8 cellular contexts compared by ENCODE assay signal in genomic region chr9:5626727-5627634, GRCh38. TPM values are rescaled to one million over a fixed set of nuclear protein-coding genes. Genes with fewer than 3 reads are reported as not detected.
DNase-seq lines count a peak whose midpoint lies in the region; ATAC-seq and TF ChIP-seq lines count a peak whose summit lies in the region.

No MANE protein-coding gene starts in this region.

- POLR2A ChIA-PET in HEK293T (lab: Yijun Ruan, JAX) = no interaction called here

- BruUV-seq in mammary epithelial cell (replicated peaks; lab: Mats Ljungman, UMichigan) = no TSS peak

- H3K27ac ChIP-seq in mammary epithelial cell (ENCODE audit: insufficient read depth, low read depth, low read length) (peak overlapping the region; percentile 31), liver (ENCODE audit: low read depth in 1 of 2, low read length in 2 of 2) (peak overlapping the region; percentile 20 to 95)

- H3K4me1 ChIP-seq in mammary epithelial cell (ENCODE audit: insufficient read depth, low read length) (peaks cover 18% of the 10 kb centered on the region), liver (ENCODE audit: control insufficient read depth in 4 of 4, insufficient read depth in 4 of 4, low read length in 3 of 4) (peaks cover 0 to 24% (median 14%) of the 10 kb centered on the region in 4 donors)

- 44% methylated on average over 5 of the region's 5 CpGs for WGBS in mammary epithelial cell (ENCODE audit: low coverage, missing lambda C conversion rate)
- 70% methylated on average over 5 of the region's 5 CpGs for WGBS in liver

- H3K27me3 ChIP-seq in mammary epithelial cell (ENCODE audit: insufficient read depth, low read length) = no peaks in the 10 kb centered on the region
- H3K27me3 ChIP-seq in liver (ENCODE audit: control insufficient read depth in 4 of 4, insufficient read depth in 4 of 4, low read length in 3 of 4) = no peaks in the 10 kb centered on the region

- H3K36me3 Mint-ChIP-seq in stimulated activated naive B cell treated with anti-CD40 and anti-IgM and Interleukin-4, amounts not matched to agents 10 μg/mL and 1 μg/mL and 100 μg/mL, for 72 hours = peaks cover 5 to 21% of the 10 kb centered on the region in 2 donors

- TF ChIP-seq CTCF in mammary epithelial cell (conservative IDR thresholded peaks at IDR 0.05 in 1 of 2, IDR thresholded peaks at IDR 0.05 in 1 of 2; ENCODE audit: extremely low read depth in 1 of 2, insufficient read depth in 1 of 2, low read depth in 1 of 2, low read length in 2 of 2) (no peak), liver (IDR thresholded peaks at IDR 0.05; ENCODE audit: low read depth, low read length, missing input control) (no peak)

- H3K36me3 ChIP-seq in mammary epithelial cell (ENCODE audit: insufficient read depth, low read length) = no peaks in the 10 kb centered on the region
- H3K36me3 ChIP-seq in liver (ENCODE audit: control insufficient read depth in 4 of 4, insufficient read depth in 3 of 4, low read depth in 1 of 4, low read length in 3 of 4) = no peaks in the 10 kb centered on the region

- CTCF ChIA-PET in mammary epithelial cell (lab: Charles Lee; ENCODE audit: low non-redundant PET) (no interaction called here), HEK293T (lab: Yijun Ruan, JAX) (no interaction called here)

- peak overlapping the region; percentile 88 to 94 for H3K4me3 Mint-ChIP-seq in stimulated activated naive B cell treated with anti-CD40 and anti-IgM and Interleukin-4, amounts not matched to agents 10 μg/mL and 1 μg/mL and 100 μg/mL, for 72 hours

- peaks cover 77% of the 10 kb centered on the region for H3K79me2 ChIP-seq in mammary epithelial cell (ENCODE audit: insufficient read depth, low read length)

- peak overlapping the region; percentile 49 for H3K9ac ChIP-seq in mammary epithelial cell (ENCODE audit: insufficient read depth, low read length)
- no peak overlapping the region for H3K9ac ChIP-seq in liver (ENCODE audit: low read depth in 1 of 2, low read length in 2 of 2)

- no peaks in the 10 kb centered on the region for H4K20me1 ChIP-seq in mammary epithelial cell (ENCODE audit: insufficient read depth, low read length)

- dilution Hi-C loops in mammary epithelial cell (cut with HindIII; ENCODE audit: low sequenced_read_pairs) = no loop called here

- in situ Hi-C loops in mammary epithelial cell (cut with MboI; ENCODE audit: low sequenced_read_pairs in 2 of 2) = no loop called here

- DNase-seq in EL = peak; percentile 70
- peak; percentile 33 for DNase-seq in T follicular helper cell (ENCODE audit: low read depth)
- DNase-seq in mammary epithelial cell = peak; percentile 64
- DNase-seq in stimulated activated naive B cell treated with anti-CD40 and anti-IgM and Interleukin-4, amounts not matched to agents 10 μg/mL and 1 μg/mL and 100 μg/mL, for 72 hours = peak; percentile 36
- no peak for DNase-seq in HEK293T (ENCODE audit: extremely low spot score)

- H2AFZ ChIP-seq in mammary epithelial cell (ENCODE audit: low read depth, low read length) = peak overlapping the region; percentile 46

- ATAC-seq in GM21360 (IDR thresholded peaks at IDR 0.05; ENCODE audit: unreplicated experiment) (peak; percentile 52), HG03575 (IDR thresholded peaks at IDR 0.05; ENCODE audit: extremely low read depth, insufficient number of reproducible peaks, low FRiP score, unreplicated experiment) (peak; percentile 62)
- peak; percentile 53 to 60 for ATAC-seq in stimulated activated naive B cell treated with anti-CD40 and anti-IgM and Interleukin-4, amounts not matched to agents 10 μg/mL and 1 μg/mL and 100 μg/mL, for 72 hours (replicated peaks)

- H3K4me2 ChIP-seq in mammary epithelial cell (ENCODE audit: insufficient read depth, low read depth, low read length) = peak overlapping the region; percentile 83

- no peaks in the 10 kb centered on the region for H3K27me3 Mint-ChIP-seq in stimulated activated naive B cell treated with anti-CD40 and anti-IgM and Interleukin-4, amounts not matched to agents 10 μg/mL and 1 μg/mL and 100 μg/mL, for 72 hours

- H3K27ac Mint-ChIP-seq in stimulated activated naive B cell treated with anti-CD40 and anti-IgM and Interleukin-4, amounts not matched to agents 10 μg/mL and 1 μg/mL and 100 μg/mL, for 72 hours = peak overlapping the region; percentile 97

- no peaks in the 10 kb centered on the region for H3K9me3 Mint-ChIP-seq in stimulated activated naive B cell treated with anti-CD40 and anti-IgM and Interleukin-4, amounts not matched to agents 10 μg/mL and 1 μg/mL and 100 μg/mL, for 72 hours

- peaks cover 22 to 48% of the 10 kb centered on the region in 2 donors for H3K4me1 Mint-ChIP-seq in stimulated activated naive B cell treated with anti-CD40 and anti-IgM and Interleukin-4, amounts not matched to agents 10 μg/mL and 1 μg/mL and 100 μg/mL, for 72 hours

- no peaks in the 10 kb centered on the region for H3K9me3 ChIP-seq in mammary epithelial cell (replicated peaks; ENCODE audit: insufficient read depth, low read length)
- no peaks in the 10 kb centered on the region for H3K9me3 ChIP-seq in liver (ENCODE audit: control insufficient read depth in 4 of 4, low read length in 3 of 4)

- no peak for TF ChIP-seq RAD21 in liver (IDR thresholded peaks at IDR 0.05)

- intact Hi-C loops in mammary epithelial cell (cut with micrococcal nuclease) = no loop called here

- H3K4me3 ChIP-seq in mammary epithelial cell (replicated peaks in 1 of 3; ENCODE audit: insufficient read depth in 1 of 3, low read depth in 2 of 3, low read length in 3 of 3) = peak overlapping the region; percentile 26 to 84 (median 65)
- H3K4me3 ChIP-seq in liver (ENCODE audit: low read depth in 1 of 3, low read length in 3 of 3) = no peak overlapping the region

TF ChIP-seq in liver, 16 proteins besides CTCF, POLR2A, EP300 and RAD21:
- TF ChIP-seq SP1 (IDR thresholded peaks at IDR 0.05) (peak; percentile 40), ATF3 (IDR thresholded peaks at IDR 0.05) (peak; percentile 73), TAF1 (conservative IDR thresholded peaks at IDR 0.05) (no peak)

TF ChIP-seq in HEK293T, 16 proteins besides CTCF, POLR2A, EP300 and RAD21:
- TF ChIP-seq FOXK2 (IDR thresholded peaks at IDR 0.05) = no peak
- no peak for TF ChIP-seq FOXM1 (IDR thresholded peaks at IDR 0.05; ENCODE audit: borderline replicate concordance)
- no peak for TF ChIP-seq ZNF384 (IDR thresholded peaks at IDR 0.05)
- no peak for TF ChIP-seq ELF4 (IDR thresholded peaks at IDR 0.05)
- TF ChIP-seq HDGF (IDR thresholded peaks at IDR 0.05; ENCODE audit: borderline replicate concordance) = no peak
- TF ChIP-seq SP1 (IDR thresholded peaks at IDR 0.05) = no peak

RNA-seq across cellular contexts. Expression of gene RIC1, which starts 1.9 kb away (rescaled TPM):
- 10 to 100 TPM; 23.0 to 46.3 TPM for total RNA-seq in mammary epithelial cell
- 13.7 TPM for polyA plus RNA-seq in mammary epithelial cell
- polyA minus RNA-seq in mammary epithelial cell = 46.6 TPM
- 10 to 100 TPM; 14.0 to 25.8 TPM for total RNA-seq in liver
- polyA plus RNA-seq in liver = 1 to 10 TPM; 4.1 to 5.7 TPM

Comparison
In these comparisons a context has a peak if more than half of its experiments do, and no peak if none do; other contexts are left out.
1. H3K4me3 ChIP-seq: peak in mammary epithelial cell (3 of 3); none in liver (0 of 3).
2. Peak in every context shown above with its lines, with median percentiles within 50 percentile points of each other: ATAC-seq.